In genomic region chr5:101689306-101689705, GRCh38 we compare ENCODE assay signal across 39 cellular contexts.
"Had no signal": no experiment of that assay in that cellular context is flagged by ENCODE, and none has a peak within 500 bp of the region (broad histone marks: within the 10 kb centered on the region; RNA-seq: fewer than 3 reads in every experiment).

No MANE protein-coding gene starts in this region.

- H3K27ac ChIP-seq: adrenal gland, ascending aorta, body of pancreas, brain microvascular endothelial cell, breast epithelium, cardiac muscle cell had no signal

- H3K27me3 ChIP-seq: adrenal gland, ascending aorta, body of pancreas, brain microvascular endothelial cell, breast epithelium, cardiac muscle cell had no signal

- H3K4me3 ChIP-seq: adrenal gland, ascending aorta, body of pancreas, breast epithelium, cardiac muscle cell had no signal

- H3K9me3 Mint-ChIP-seq: activated naive CD4-positive, alpha-beta T cell treated with anti-CD3 and anti-CD28 coated beads for 36 hours; activated naive CD4-positive, alpha-beta T cell treated with anti-CD3 and anti-CD28 coated beads, Interleukin-2, amount 10 ng/mL, durations not matched to agents 7 days and 5 days; activated naive CD4-positive, alpha-beta T cell treated with anti-CD3 and anti-CD28 coated beads, Interleukin-2, amount 50 U/mL, for 24 hours; activated naive CD4-positive, alpha-beta T cell treated with anti-CD3 and anti-CD28 coated beads, Interleukin-2, amount 50 U/mL, for 72 hours; activated naive CD8-positive, alpha-beta T cell treated with anti-CD3 and anti-CD28 coated beads for 36 hours; activated naive CD8-positive, alpha-beta T cell treated with anti-CD3 and anti-CD28 coated beads, Interleukin-2, amount 10 ng/mL, durations not matched to agents 7 days and 5 days; activated naive CD8-positive, alpha-beta T cell treated with anti-CD3 and anti-CD28 coated beads, Interleukin-2, amount 50 U/mL, for 24 hours; activated T-cell treated with anti-CD3 and anti-CD28 coated beads, Interleukin-2, amount 50 U/mL, for 24 hours; activated T-cell treated with anti-CD3 and anti-CD28 coated beads, Interleukin-2, amount 50 U/mL, for 4 hours; activated T-cell treated with anti-CD3 and anti-CD28 coated beads, Interleukin-2, amount 50 U/mL, for 72 hours; activated T-helper 1 cell treated with anti-CD3 and anti-CD28 coated beads, Interleukin-12 subunit alpha, Interleukin-12 subunit beta, Interleukin-2, Interleukin-4 antibody, amounts not matched to agents 30 ng/mL and 10 ng/mL and 1 ng/mL, durations not matched to agents 14 hours and 24 hours and 36 hours; activated T-helper 17 cell treated with anti-CD3 and anti-CD28 coated beads, Interleukin-2, amount 50 U/mL, for 72 hours; activated T-helper 2 cell treated with anti-CD3 and anti-CD28 coated beads, Interferon-gamma antibody, Interleukin-2, Interleukin-4, amounts not matched to agents 10 μg/mL and 5 μg/mL and 100 μg/mL, durations not matched to agents 14 hours and 24 hours and 36 hours; brain; central memory CD8-positive, alpha-beta T cell had no signal

- H3K36me3 ChIP-seq: adrenal gland, ascending aorta, brain microvascular endothelial cell, breast epithelium, cardiac muscle cell had no signal

- H3K36me3 Mint-ChIP-seq: activated naive CD4-positive, alpha-beta T cell treated with anti-CD3 and anti-CD28 coated beads, Interleukin-2, amount 10 ng/mL, durations not matched to agents 7 days and 5 days; activated naive CD4-positive, alpha-beta T cell treated with anti-CD3 and anti-CD28 coated beads, Interleukin-2, amount 50 U/mL, for 24 hours; activated naive CD4-positive, alpha-beta T cell treated with anti-CD3 and anti-CD28 coated beads, Interleukin-2, amount 50 U/mL, for 72 hours; activated naive CD8-positive, alpha-beta T cell; activated naive CD8-positive, alpha-beta T cell treated with anti-CD3 and anti-CD28 coated beads for 36 hours; activated naive CD8-positive, alpha-beta T cell treated with anti-CD3 and anti-CD28 coated beads, Interleukin-2, amount 10 ng/mL, durations not matched to agents 7 days and 5 days; brain had no signal

- ATAC-seq: activated naive CD4-positive, alpha-beta T cell treated with anti-CD3 and anti-CD28 coated beads, Interleukin-2, amount 50 U/mL, for 72 hours; activated naive CD8-positive, alpha-beta T cell treated with anti-CD3 and anti-CD28 coated beads, Interleukin-2, amount 50 U/mL, for 24 hours; activated T-cell treated with anti-CD3 and anti-CD28 coated beads, Interleukin-2, amount 50 U/mL, for 4 hours; activated T-cell treated with anti-CD3 and anti-CD28 coated beads, Interleukin-2, amount 50 U/mL, for 72 hours; activated T-helper 17 cell treated with anti-CD3 and anti-CD28 coated beads, Interleukin-2, amount 50 U/mL, for 72 hours; body of pancreas had no signal

- H3K4me1 ChIP-seq: adrenal gland, ascending aorta, body of pancreas, breast epithelium had no signal

- DNase-seq: activated effector memory CD4-positive, alpha-beta T cell treated with anti-CD3 and anti-CD28 coated beads, Interleukin-2, amount 50 U/mL, for 16 hours; activated effector memory CD4-positive, alpha-beta T cell treated with Interleukin-2 at 50 U/mL for 16 hours; activated gamma-delta T cell; activated gamma-delta T cell treated with Interleukin-2 at 50 U/mL for 16 hours; activated naive CD4-positive, alpha-beta T cell; activated naive CD4-positive, alpha-beta T cell treated with anti-CD3 and anti-CD28 coated beads for 36 hours; activated naive CD4-positive, alpha-beta T cell treated with anti-CD3 and anti-CD28 coated beads, Interleukin-2, amount 10 ng/mL, durations not matched to agents 7 days and 5 days; activated naive CD4-positive, alpha-beta T cell treated with anti-CD3 and anti-CD28 coated beads, Interleukin-2, amount 50 U/mL, for 16 hours; activated naive CD4-positive, alpha-beta T cell treated with Interleukin-2 at 50 U/mL for 16 hours; activated naive CD8-positive, alpha-beta T cell treated with anti-CD3 and anti-CD28 coated beads for 36 hours; activated naive CD8-positive, alpha-beta T cell treated with anti-CD3 and anti-CD28 coated beads, Interleukin-2, amount 10 ng/mL, durations not matched to agents 7 days and 5 days; activated naive CD8-positive, alpha-beta T cell treated with anti-CD3 and anti-CD28 coated beads, Interleukin-2, amount 50 U/mL, for 24 hours; activated T-cell treated with anti-CD3 and anti-CD28 coated beads for 4 hours; activated T-cell treated with anti-CD3 and anti-CD28 coated beads, Interleukin-2, amount 50 U/mL, for 1 hour; activated T-cell treated with anti-CD3 and anti-CD28 coated beads, Interleukin-2, amount 50 U/mL, for 24 hours; activated T-cell treated with anti-CD3 and anti-CD28 coated beads, Interleukin-2, amount 50 U/mL, for 4 hours; activated T-cell treated with anti-CD3 and anti-CD28 coated beads, Interleukin-2, amount 50 U/mL, for 48 hours; activated T-cell treated with anti-CD3 and anti-CD28 coated beads, Interleukin-2, amount 50 U/mL, for 72 hours; adrenal gland; amniotic stem cell; amygdala; anterior cingulate cortex; aorta; body of pancreas; brain microvascular endothelial cell; caudate nucleus; central memory CD4-positive, alpha-beta T cell; cerebellar nuclear complex had no signal

- H3K27me3 Mint-ChIP-seq: activated naive CD4-positive, alpha-beta T cell treated with anti-CD3 and anti-CD28 coated beads, Interleukin-2, amount 10 ng/mL, durations not matched to agents 7 days and 5 days; activated naive CD4-positive, alpha-beta T cell treated with anti-CD3 and anti-CD28 coated beads, Interleukin-2, amount 50 U/mL, for 24 hours; activated naive CD8-positive, alpha-beta T cell; activated naive CD8-positive, alpha-beta T cell treated with anti-CD3 and anti-CD28 coated beads for 36 hours; activated naive CD8-positive, alpha-beta T cell treated with anti-CD3 and anti-CD28 coated beads, Interleukin-2, amount 50 U/mL, for 24 hours; activated T-cell treated with anti-CD3 and anti-CD28 coated beads, Interleukin-2, amount 50 U/mL, for 24 hours; brain; central memory CD8-positive, alpha-beta T cell had no signal

- H3K4me1 Mint-ChIP-seq: activated naive CD4-positive, alpha-beta T cell treated with anti-CD3 and anti-CD28 coated beads, Interleukin-2, amount 10 ng/mL, durations not matched to agents 7 days and 5 days; activated naive CD4-positive, alpha-beta T cell treated with anti-CD3 and anti-CD28 coated beads, Interleukin-2, amount 50 U/mL, for 24 hours; activated naive CD8-positive, alpha-beta T cell treated with anti-CD3 and anti-CD28 coated beads for 36 hours; activated naive CD8-positive, alpha-beta T cell treated with anti-CD3 and anti-CD28 coated beads, Interleukin-2, amount 10 ng/mL, durations not matched to agents 7 days and 5 days; activated naive CD8-positive, alpha-beta T cell treated with anti-CD3 and anti-CD28 coated beads, Interleukin-2, amount 50 U/mL, for 24 hours; activated T-helper 17 cell treated with anti-CD3 and anti-CD28 coated beads, Interleukin-2, amount 50 U/mL, for 72 hours; central memory CD8-positive, alpha-beta T cell had no signal

- H3K4me3 Mint-ChIP-seq: activated naive CD4-positive, alpha-beta T cell treated with anti-CD3 and anti-CD28 coated beads for 36 hours; activated naive CD4-positive, alpha-beta T cell treated with anti-CD3 and anti-CD28 coated beads, Interleukin-2, amount 10 ng/mL, durations not matched to agents 7 days and 5 days; activated naive CD4-positive, alpha-beta T cell treated with anti-CD3 and anti-CD28 coated beads, Interleukin-2, amount 50 U/mL, for 24 hours; activated naive CD8-positive, alpha-beta T cell; activated naive CD8-positive, alpha-beta T cell treated with anti-CD3 and anti-CD28 coated beads for 36 hours; activated naive CD8-positive, alpha-beta T cell treated with anti-CD3 and anti-CD28 coated beads, Interleukin-2, amount 10 ng/mL, durations not matched to agents 7 days and 5 days; activated naive CD8-positive, alpha-beta T cell treated with anti-CD3 and anti-CD28 coated beads, Interleukin-2, amount 50 U/mL, for 24 hours; activated T-cell treated with anti-CD3 and anti-CD28 coated beads, Interleukin-2, amount 50 U/mL, for 24 hours; activated T-cell treated with anti-CD3 and anti-CD28 coated beads, Interleukin-2, amount 50 U/mL, for 4 hours; activated T-cell treated with anti-CD3 and anti-CD28 coated beads, Interleukin-2, amount 50 U/mL, for 72 hours; activated T-helper 1 cell treated with anti-CD3 and anti-CD28 coated beads, Interleukin-12 subunit alpha, Interleukin-12 subunit beta, Interleukin-2, Interleukin-4 antibody, amounts not matched to agents 30 ng/mL and 10 ng/mL and 1 ng/mL, durations not matched to agents 14 hours and 24 hours and 36 hours; activated T-helper 17 cell treated with anti-CD3 and anti-CD28 coated beads, Interleukin-2, amount 50 U/mL, for 72 hours; brain; central memory CD8-positive, alpha-beta T cell had no signal

- H3K9me3 ChIP-seq: adrenal gland, ascending aorta, body of pancreas, breast epithelium had no signal

- H3K27ac Mint-ChIP-seq: activated naive CD4-positive, alpha-beta T cell treated with anti-CD3 and anti-CD28 coated beads for 36 hours; activated naive CD4-positive, alpha-beta T cell treated with anti-CD3 and anti-CD28 coated beads, Interleukin-2, amount 10 ng/mL, durations not matched to agents 7 days and 5 days; activated naive CD4-positive, alpha-beta T cell treated with anti-CD3 and anti-CD28 coated beads, Interleukin-2, amount 50 U/mL, for 24 hours; activated naive CD4-positive, alpha-beta T cell treated with anti-CD3 and anti-CD28 coated beads, Interleukin-2, amount 50 U/mL, for 72 hours; activated naive CD8-positive, alpha-beta T cell; activated naive CD8-positive, alpha-beta T cell treated with anti-CD3 and anti-CD28 coated beads for 36 hours; activated naive CD8-positive, alpha-beta T cell treated with anti-CD3 and anti-CD28 coated beads, Interleukin-2, amount 10 ng/mL, durations not matched to agents 7 days and 5 days; activated naive CD8-positive, alpha-beta T cell treated with anti-CD3 and anti-CD28 coated beads, Interleukin-2, amount 50 U/mL, for 24 hours; activated T-cell treated with anti-CD3 and anti-CD28 coated beads, Interleukin-2, amount 50 U/mL, for 24 hours; activated T-cell treated with anti-CD3 and anti-CD28 coated beads, Interleukin-2, amount 50 U/mL, for 72 hours; activated T-helper 1 cell treated with anti-CD3 and anti-CD28 coated beads, Interleukin-12 subunit alpha, Interleukin-12 subunit beta, Interleukin-2, Interleukin-4 antibody, amounts not matched to agents 30 ng/mL and 10 ng/mL and 1 ng/mL, durations not matched to agents 14 hours and 24 hours and 36 hours; activated T-helper 17 cell treated with anti-CD3 and anti-CD28 coated beads, Interleukin-2, amount 50 U/mL, for 72 hours; activated T-helper 2 cell treated with anti-CD3 and anti-CD28 coated beads, Interferon-gamma antibody, Interleukin-2, Interleukin-4, amounts not matched to agents 10 μg/mL and 5 μg/mL and 100 μg/mL, durations not matched to agents 14 hours and 24 hours and 36 hours; brain had no signal
